2 cellular contexts compared by ENCODE assay signal in the genomic region with DNA sequence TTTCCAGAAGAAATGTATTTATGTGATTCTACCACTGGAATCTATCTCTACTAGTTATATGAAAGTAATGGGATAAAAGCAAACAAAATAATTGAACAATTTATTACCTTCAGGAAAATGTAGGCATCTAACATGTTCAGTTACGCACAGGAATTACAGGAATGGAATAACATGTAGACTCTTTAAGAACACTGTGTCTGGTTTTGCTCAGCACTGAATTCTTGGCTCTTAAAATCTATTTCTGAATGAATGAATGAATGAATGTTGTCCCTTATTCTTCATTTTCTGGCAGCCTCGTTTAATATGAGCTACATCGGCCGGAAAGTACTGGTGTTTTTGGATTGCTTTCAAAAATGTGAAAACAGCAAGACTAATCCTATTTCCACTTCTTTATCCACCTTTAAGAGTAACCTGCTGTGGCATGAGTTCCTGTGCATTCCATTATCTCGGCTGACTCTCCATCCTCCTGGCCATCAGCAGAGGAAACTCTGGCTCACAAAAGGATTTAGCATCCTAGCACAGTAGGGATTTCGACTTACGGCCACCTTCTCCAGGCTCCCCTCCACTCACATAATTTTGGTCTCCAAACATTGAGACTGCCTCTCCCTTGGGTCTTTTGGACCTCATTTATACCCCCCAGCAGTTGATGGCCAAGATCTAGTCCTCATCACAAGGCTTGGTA.
TF ChIP-seq lines count a peak whose summit lies in the region.

No MANE protein-coding gene starts in this region.

TF ChIP-seq in SK-N-SH treated with all-trans-retinoic acid at 6 μM for 48 hours, 23 proteins besides CTCF, POLR2A, EP300 and RAD21 (continued from another document):
- TF ChIP-seq ZC3H10 (CRISPR knock-in tag; IDR thresholded peaks at IDR 0.05) (no peak), TOX (CRISPR knock-in tag; IDR thresholded peaks at IDR 0.05; ENCODE audit: borderline replicate concordance) (peak; percentile 80), ISL1 (CRISPR knock-in tag; IDR thresholded peaks at IDR 0.05) (peak; percentile 94), TCF4 (CRISPR knock-in tag; IDR thresholded peaks at IDR 0.05; ENCODE audit: borderline replicate concordance) (no peak; the same call in 1 of the 2 replicates), ZNF70 (CRISPR knock-in tag; IDR thresholded peaks at IDR 0.05) (no peak)
- TF ChIP-seq, protein P1, sequence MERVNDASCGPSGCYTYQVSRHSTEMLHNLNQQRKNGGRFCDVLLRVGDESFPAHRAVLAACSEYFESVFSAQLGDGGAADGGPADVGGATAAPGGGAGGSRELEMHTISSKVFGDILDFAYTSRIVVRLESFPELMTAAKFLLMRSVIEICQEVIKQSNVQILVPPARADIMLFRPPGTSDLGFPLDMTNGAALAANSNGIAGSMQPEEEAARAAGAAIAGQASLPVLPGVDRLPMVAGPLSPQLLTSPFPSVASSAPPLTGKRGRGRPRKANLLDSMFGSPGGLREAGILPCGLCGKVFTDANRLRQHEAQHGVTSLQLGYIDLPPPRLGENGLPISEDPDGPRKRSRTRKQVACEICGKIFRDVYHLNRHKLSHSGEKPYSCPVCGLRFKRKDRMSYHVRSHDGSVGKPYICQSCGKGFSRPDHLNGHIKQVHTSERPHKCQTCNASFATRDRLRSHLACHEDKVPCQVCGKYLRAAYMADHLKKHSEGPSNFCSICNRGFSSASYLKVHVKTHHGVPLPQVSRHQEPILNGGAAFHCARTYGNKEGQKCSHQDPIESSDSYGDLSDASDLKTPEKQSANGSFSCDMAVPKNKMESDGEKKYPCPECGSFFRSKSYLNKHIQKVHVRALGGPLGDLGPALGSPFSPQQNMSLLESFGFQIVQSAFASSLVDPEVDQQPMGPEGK (CRISPR knock-in tag; IDR thresholded peaks at IDR 0.05; ENCODE audit: borderline replicate concordance): no peak
- TF ChIP-seq, protein P2, sequence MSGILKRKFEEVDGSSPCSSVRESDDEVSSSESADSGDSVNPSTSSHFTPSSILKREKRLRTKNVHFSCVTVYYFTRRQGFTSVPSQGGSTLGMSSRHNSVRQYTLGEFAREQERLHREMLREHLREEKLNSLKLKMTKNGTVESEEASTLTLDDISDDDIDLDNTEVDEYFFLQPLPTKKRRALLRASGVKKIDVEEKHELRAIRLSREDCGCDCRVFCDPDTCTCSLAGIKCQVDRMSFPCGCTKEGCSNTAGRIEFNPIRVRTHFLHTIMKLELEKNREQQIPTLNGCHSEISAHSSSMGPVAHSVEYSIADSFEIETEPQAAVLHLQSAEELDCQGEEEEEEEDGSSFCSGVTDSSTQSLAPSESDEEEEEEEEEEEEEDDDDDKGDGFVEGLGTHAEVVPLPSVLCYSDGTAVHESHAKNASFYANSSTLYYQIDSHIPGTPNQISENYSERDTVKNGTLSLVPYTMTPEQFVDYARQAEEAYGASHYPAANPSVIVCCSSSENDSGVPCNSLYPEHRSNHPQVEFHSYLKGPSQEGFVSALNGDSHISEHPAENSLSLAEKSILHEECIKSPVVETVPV (CRISPR knock-in tag; IDR thresholded peaks at IDR 0.05): no peak

TF ChIP-seq in SK-N-SH, 30 proteins besides CTCF, POLR2A, EP300 and RAD21 (continued from another document):
- TF ChIP-seq MEF2A (IDR thresholded peaks at IDR 0.05; ENCODE audit: borderline replicate concordance, low read depth) (no peak), CHD2 (IDR thresholded peaks at IDR 0.05; ENCODE audit: low read length, partially characterized antibody) (no peak), TCF12 (IDR thresholded peaks at IDR 0.05) (no peak), FOXM1 (IDR thresholded peaks at IDR 0.05; ENCODE audit: low read depth) (no peak)
- TF ChIP-seq, protein P3, sequence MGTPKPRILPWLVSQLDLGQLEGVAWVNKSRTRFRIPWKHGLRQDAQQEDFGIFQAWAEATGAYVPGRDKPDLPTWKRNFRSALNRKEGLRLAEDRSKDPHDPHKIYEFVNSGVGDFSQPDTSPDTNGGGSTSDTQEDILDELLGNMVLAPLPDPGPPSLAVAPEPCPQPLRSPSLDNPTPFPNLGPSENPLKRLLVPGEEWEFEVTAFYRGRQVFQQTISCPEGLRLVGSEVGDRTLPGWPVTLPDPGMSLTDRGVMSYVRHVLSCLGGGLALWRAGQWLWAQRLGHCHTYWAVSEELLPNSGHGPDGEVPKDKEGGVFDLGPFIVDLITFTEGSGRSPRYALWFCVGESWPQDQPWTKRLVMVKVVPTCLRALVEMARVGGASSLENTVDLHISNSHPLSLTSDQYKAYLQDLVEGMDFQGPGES (IDR thresholded peaks at IDR 0.05; ENCODE audit: low read depth, low read length): no peak
TF ChIP-seq in SK-N-SH: peak in this region for 0.
